In the genomic region with DNA sequence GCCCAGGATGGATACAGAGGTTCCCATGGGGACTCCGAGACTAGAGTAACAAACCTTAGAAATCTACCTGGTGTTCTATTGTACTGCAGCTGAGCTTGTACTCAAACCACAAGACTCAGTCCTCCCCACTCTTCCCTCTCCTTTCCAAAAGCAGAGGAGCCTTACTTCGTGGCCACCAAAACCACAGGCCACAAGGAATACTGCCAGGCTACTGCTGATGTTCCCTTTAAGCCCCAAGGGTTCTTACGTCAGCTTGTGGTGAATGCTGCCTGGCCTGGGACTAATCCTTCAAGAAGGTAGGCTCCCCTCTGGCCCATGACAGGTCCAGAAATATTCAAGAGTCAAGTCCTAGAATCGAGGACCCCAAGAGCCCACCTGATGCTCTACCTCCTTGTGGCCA, we compare ENCODE assay signal across 21 cellular contexts. TPM values are rescaled to one million over a fixed set of nuclear protein-coding genes. Genes with fewer than 3 reads are reported as not detected.
A peak's percentile ranks its signal among the peaks of the same experiment; 100 is the strongest.
DNase-seq lines count a peak whose midpoint lies in the region; ATAC-seq and TF ChIP-seq lines count a peak whose summit lies in the region.
"Had no signal": no experiment of that assay in that cellular context is flagged by ENCODE, and none has a peak within 500 bp of the region (broad histone marks: within the 10 kb centered on the region; RNA-seq: fewer than 3 reads in every experiment).

No MANE protein-coding gene starts in this region.

- H3F3A ChIP-seq in GM23248 (ENCODE audit: insufficient read depth) = no peaks in the 10 kb centered on the region

- in situ Hi-C loops in GM23248 (cut with MboI) = no loop called here

- intact Hi-C loops in MCF 10A (cut with micrococcal nuclease) = no loop called here

- no peak overlapping the region for H2AFZ ChIP-seq in GM23248
- H2AFZ ChIP-seq in osteoblast (ENCODE audit: low read length) = no peak overlapping the region

- ATAC-seq in natural killer cell treated with Interleukin-12 subunit alpha and Interleukin-12 subunit beta and Interleukin-15 and Interleukin-18, amount 100 ng/mL, for 72 hours = no peak

- no peak overlapping the region for H3K9ac ChIP-seq in GM23248
- H3K9ac ChIP-seq: SK-N-SH had no signal

- H3K79me2 ChIP-seq in GM23248 (ENCODE audit: insufficient read depth) (no peaks in the 10 kb centered on the region), osteoblast (ENCODE audit: insufficient read depth, low read length) (no peaks in the 10 kb centered on the region)

- H3K4me3 ChIP-seq in AG10803 (ENCODE audit: low read length) (no peak overlapping the region), GM23248 (no peak overlapping the region), osteoblast (ENCODE audit: insufficient read depth, low read length) (no peak overlapping the region)

- no peaks in the 10 kb centered on the region for H3K36me3 Mint-ChIP-seq in MCF 10A (ENCODE audit: insufficient read depth, unreplicated experiment)
- H3K36me3 Mint-ChIP-seq in natural killer cell treated with Interleukin-12 subunit alpha and Interleukin-12 subunit beta and Interleukin-15 and Interleukin-18, amount 100 ng/mL, for 72 hours = no peaks in the 10 kb centered on the region

- H3K27me3 ChIP-seq in GM23248 (replicated peaks; ENCODE audit: insufficient read depth) = 0 out of 2 replicates have a peak, but pooled peaks cover 8% of the 10 kb centered on the region
- H3K27me3 ChIP-seq in osteoblast (ENCODE audit: insufficient read depth, low read length) = peaks cover 6% of the 10 kb centered on the region

- H3K4me2 ChIP-seq in GM23248 (ENCODE audit: unreplicated experiment) (no peak overlapping the region), osteoblast (ENCODE audit: insufficient read depth, low read length) (no peak overlapping the region)
- H3K4me2 ChIP-seq: SK-N-SH had no signal

- 17 to 19% methylated on average over 4 of the region's 4 CpGs for WGBS in GM23248 (ENCODE audit: low coverage in 1 of 2, low lambda C conversion rate in 2 of 2, missing lambda C conversion rate in 2 of 2), 2 experiments

- H3K4me3 Mint-ChIP-seq in MCF 10A (ENCODE audit: unreplicated experiment) = no peak overlapping the region
- H3K4me3 Mint-ChIP-seq in natural killer cell treated with Interleukin-12 subunit alpha and Interleukin-12 subunit beta and Interleukin-15 and Interleukin-18, amount 100 ng/mL, for 72 hours = no peak overlapping the region
- H3K4me3 Mint-ChIP-seq: CD4-positive, alpha-beta memory T cell; H9 had no signal

- DNase-seq in AG10803 (ENCODE audit: low read depth) (peak; percentile 11), GM23248 (peak; percentile 17), MV-4-11 (lab: John Stamatoyannopoulos, UW) (peak; percentile 38), MCF 10A (ENCODE audit: unreplicated experiment) (peak; percentile 3), globus pallidus (ENCODE audit: low spot score) (no peak), kidney glomerular epithelial cell (lab: John Stamatoyannopoulos, UW) (no peak), osteoblast (ENCODE audit: insufficient read length, low spot score, missing footprints) (no peak)
- no peak for DNase-seq in natural killer cell treated with Interleukin-12 subunit alpha and Interleukin-12 subunit beta and Interleukin-15 and Interleukin-18, amount 100 ng/mL, for 72 hours (ENCODE audit: low spot score)
- DNase-seq: CD4-positive, alpha-beta memory T cell; DMS153; H9; NCI-H1092; NCI-H1436 treated with DMSO at 0.1 percent for 48 hours; NCI-H2029 treated with DMSO at 0.1 percent for 48 hours; NCI-H774; RPMI8226; SHP77 treated with DMSO at 0.1 percent for 48 hours; SK-N-SH had no signal

- H3K9me2 ChIP-seq in GM23248 (ENCODE audit: insufficient read depth) = no peaks in the 10 kb centered on the region
- H3K9me2 ChIP-seq: SK-N-SH had no signal

- H3K27ac ChIP-seq in GM23248 (no peak overlapping the region), osteoblast (ENCODE audit: low read depth, low read length) (no peak overlapping the region)

- H3K4me1 ChIP-seq in GM23248 (ENCODE audit: insufficient read depth) = no peaks in the 10 kb centered on the region
- H3K4me1 ChIP-seq in osteoblast (ENCODE audit: insufficient read depth, low read length) = no peaks in the 10 kb centered on the region

- H3K36me3 ChIP-seq in GM23248 (ENCODE audit: low read depth) (no peaks in the 10 kb centered on the region), osteoblast (ENCODE audit: insufficient read depth, low read length) (no peaks in the 10 kb centered on the region)

- H3K9me3 Mint-ChIP-seq in MCF 10A (ENCODE audit: unreplicated experiment) = no peaks in the 10 kb centered on the region
- no peaks in the 10 kb centered on the region for H3K9me3 Mint-ChIP-seq in natural killer cell treated with Interleukin-12 subunit alpha and Interleukin-12 subunit beta and Interleukin-15 and Interleukin-18, amount 100 ng/mL, for 72 hours

- POLR2A ChIA-PET in MCF 10A (lab: Yijun Ruan, JAX) = no interaction called here

- BruUV-seq in MCF 10A (replicated peaks; lab: Mats Ljungman, UMichigan) = no TSS peak

- CTCF ChIA-PET in MCF 10A (lab: Yijun Ruan, JAX) = interaction anchor here (2.3 kb wide), 1 partner anchor 19 kb away, joined by 6 read pairs; no protein-coding TSS in a partner anchor

- H3K4me1 Mint-ChIP-seq in MCF 10A (ENCODE audit: insufficient read depth, unreplicated experiment) = no peaks in the 10 kb centered on the region
- H3K4me1 Mint-ChIP-seq in natural killer cell treated with Interleukin-12 subunit alpha and Interleukin-12 subunit beta and Interleukin-15 and Interleukin-18, amount 100 ng/mL, for 72 hours (ENCODE audit: low read depth in 2 of 2) = no peaks in the 10 kb centered on the region
- H3K4me1 Mint-ChIP-seq: CD4-positive, alpha-beta memory T cell; H9 had no signal

- TF ChIP-seq CTCF in AG10803 (conservative IDR thresholded peaks at IDR 0.05; ENCODE audit: low read length) (no peak), MCF 10A (IDR thresholded peaks at IDR 0.05; ENCODE audit: unreplicated experiment) (no peak), osteoblast (IDR thresholded peaks at IDR 0.05; ENCODE audit: extremely low read depth, low read depth, low read length) (no peak)

- H4K20me1 ChIP-seq in GM23248 (ENCODE audit: insufficient read depth) = no peaks in the 10 kb centered on the region
- no peaks in the 10 kb centered on the region for H4K20me1 ChIP-seq in osteoblast (ENCODE audit: insufficient read depth, low read length)

- no peak overlapping the region for H3K27ac Mint-ChIP-seq in MCF 10A (ENCODE audit: low read depth, unreplicated experiment)
- no peak overlapping the region for H3K27ac Mint-ChIP-seq in natural killer cell treated with Interleukin-12 subunit alpha and Interleukin-12 subunit beta and Interleukin-15 and Interleukin-18, amount 100 ng/mL, for 72 hours
- H3K27ac Mint-ChIP-seq: CD4-positive, alpha-beta memory T cell; H9 had no signal

- no peaks in the 10 kb centered on the region for H3K9me3 ChIP-seq in GM23248 (ENCODE audit: low read depth)
- no peaks in the 10 kb centered on the region for H3K9me3 ChIP-seq in osteoblast (ENCODE audit: low read depth, low read length)
- H3K9me3 ChIP-seq: SK-N-SH had no signal

- H3K27me3 Mint-ChIP-seq in MCF 10A (ENCODE audit: insufficient read depth, unreplicated experiment) = peaks cover 56% of the 10 kb centered on the region
- H3K27me3 Mint-ChIP-seq in natural killer cell treated with Interleukin-12 subunit alpha and Interleukin-12 subunit beta and Interleukin-15 and Interleukin-18, amount 100 ng/mL, for 72 hours = peaks cover 33 to 46% of the 10 kb centered on the region in 2 donors

RNA-seq across cellular contexts. Expression of a gene that starts 10.5 kb away (rescaled TPM):
- total RNA-seq in GM23248 (2014; rRNA removed; shearing (Covaris generic)) = not detected in 2 replicates
- not detected in 2 replicates for polyA plus RNA-seq in GM23248 (2016; fragmentation: Nextera tagmentation; extraction: Ambion mirVana)
- total RNA-seq in MCF 10A (2022) (not detected in 2 replicates), osteoblast (not detected in 2 replicates)
- not detected for total RNA-seq in natural killer cell treated with Interleukin-12 subunit alpha and Interleukin-12 subunit beta and Interleukin-15 and Interleukin-18, amount 100 ng/mL, for 72 hours
- total RNA-seq: CD4-positive, alpha-beta memory T cell; H9; NCI-H460; OCI-LY7 had no signal
- polyA plus RNA-seq: BJ; CD4-positive, alpha-beta memory T cell; SK-N-SH had no signal

RNA-seq across cellular contexts. Expression of a gene that starts 27.1 kb away (rescaled TPM):
- total RNA-seq in GM23248 (2014; rRNA removed; shearing (Covaris generic)) = not detected in 2 replicates
- polyA plus RNA-seq in GM23248 (2016; fragmentation: Nextera tagmentation; extraction: Ambion mirVana) = not detected in 2 replicates
- total RNA-seq in MCF 10A (2022) = not detected in 2 replicates
- total RNA-seq in natural killer cell treated with Interleukin-12 subunit alpha and Interleukin-12 subunit beta and Interleukin-15 and Interleukin-18, amount 100 ng/mL, for 72 hours = not detected
- not detected in 2 replicates for total RNA-seq in osteoblast
- total RNA-seq: CD4-positive, alpha-beta memory T cell; H9; NCI-H460; OCI-LY7 had no signal
- polyA plus RNA-seq: BJ; CD4-positive, alpha-beta memory T cell; SK-N-SH had no signal

RNA-seq across cellular contexts. Expression of a gene that starts 42.7 kb away (rescaled TPM):
- not detected in 2 replicates for total RNA-seq in GM23248 (2014; rRNA removed; shearing (Covaris generic))
- not detected in 2 replicates for polyA plus RNA-seq in GM23248 (2016; fragmentation: Nextera tagmentation; extraction: Ambion mirVana)
- total RNA-seq in MCF 10A (2022) (not detected in 2 replicates), osteoblast (not detected in 2 replicates)
- total RNA-seq in natural killer cell treated with Interleukin-12 subunit alpha and Interleukin-12 subunit beta and Interleukin-15 and Interleukin-18, amount 100 ng/mL, for 72 hours = not detected
- total RNA-seq: CD4-positive, alpha-beta memory T cell; H9; NCI-H460; OCI-LY7 had no signal
- polyA plus RNA-seq: BJ; CD4-positive, alpha-beta memory T cell; SK-N-SH had no signal

RNA-seq across cellular contexts. Expression of a gene that starts 57.5 kb away (rescaled TPM):
- total RNA-seq in GM23248 (2014; rRNA removed; shearing (Covaris generic)) = not detected in 2 replicates
- polyA plus RNA-seq in GM23248 (2016; fragmentation: Nextera tagmentation; extraction: Ambion mirVana) = not detected in 2 replicates
- total RNA-seq in MCF 10A (2022) (not detected in 2 replicates), osteoblast (not detected in 2 replicates)
- not detected for total RNA-seq in natural killer cell treated with Interleukin-12 subunit alpha and Interleukin-12 subunit beta and Interleukin-15 and Interleukin-18, amount 100 ng/mL, for 72 hours
- total RNA-seq: CD4-positive, alpha-beta memory T cell; H9; NCI-H460; OCI-LY7 had no signal
- polyA plus RNA-seq: BJ; CD4-positive, alpha-beta memory T cell; SK-N-SH had no signal

RNA-seq across cellular contexts. Expression of a gene that starts 57.6 kb away (rescaled TPM):
- total RNA-seq in GM23248 (2014; rRNA removed; shearing (Covaris generic)) = not detected in 2 replicates
- polyA plus RNA-seq in GM23248 (2016; fragmentation: Nextera tagmentation; extraction: Ambion mirVana) = not detected in 2 replicates
- total RNA-seq in MCF 10A (2022) (not detected in 2 replicates), osteoblast (not detected in 2 replicates)
- not detected for total RNA-seq in natural killer cell treated with Interleukin-12 subunit alpha and Interleukin-12 subunit beta and Interleukin-15 and Interleukin-18, amount 100 ng/mL, for 72 hours
- total RNA-seq: CD4-positive, alpha-beta memory T cell; H9; NCI-H460; OCI-LY7 had no signal
- polyA plus RNA-seq: BJ; CD4-positive, alpha-beta memory T cell; SK-N-SH had no signal

Comparison
In these comparisons a context has a peak if more than half of its experiments do, and no peak if none do; other contexts are left out.
1. DNase-seq: peak in AG10803 (single experiment), GM23248 (single experiment), MV-4-11 (single experiment) and MCF 10A (single experiment); none in natural killer cell treated with Interleukin-12 subunit alpha and Interleukin-12 subunit beta and Interleukin-15 and Interleukin-18, amount 100 ng/mL, for 72 hours (single experiment), globus pallidus (single experiment), kidney glomerular epithelial cell (single experiment) and osteoblast (single experiment).